Comparison of ENCODE assay signal across 1 cellular context in genomic region chr14:102589761-102590290, GRCh38.
TF ChIP-seq lines count a peak whose summit lies in the region.

No MANE protein-coding gene starts in this region.

TF ChIP-seq in K562, 482 proteins besides CTCF, POLR2A, EP300 and RAD21 (continued from another document):
- TF ChIP-seq ZBTB49 (CRISPR knock-in tag; IDR thresholded peaks at IDR 0.05; ENCODE audit: borderline replicate concordance) (no peak), MLLT1 (IDR thresholded peaks at IDR 0.05) (0 out of 4 replicates have a peak, but pooled peaks of 1 of the 2 experiments have one; percentile 17), FIP1L1 (IDR thresholded peaks at IDR 0.05; ENCODE audit: low read depth, low read length, poor library complexity, severe bottlenecking) (no peak), E2F4 (CRISPR knock-in tag; IDR thresholded peaks at IDR 0.05; ENCODE audit: low read depth) (no peak)
